Comparison of ENCODE assay signal across 8 cellular contexts in the genomic region with DNA sequence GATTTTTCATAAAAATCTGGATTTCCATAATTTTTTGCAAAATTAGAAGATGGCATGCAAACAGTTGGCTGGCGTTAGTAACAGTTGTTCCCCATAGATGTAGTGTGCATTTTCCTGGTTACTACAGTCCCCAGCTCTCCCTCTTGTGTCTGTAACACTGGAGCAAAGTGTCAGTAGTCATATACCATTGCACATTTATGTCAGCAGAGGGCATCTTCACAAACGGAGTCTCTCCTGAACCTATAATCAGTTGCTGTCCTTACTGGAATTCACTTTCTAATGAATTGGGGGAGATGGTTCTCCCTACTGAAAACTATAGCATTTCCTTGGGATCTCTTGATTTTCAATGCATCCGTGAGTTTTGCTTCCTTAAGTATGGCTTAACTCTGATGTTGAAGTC. TPM values are rescaled to one million over a fixed set of nuclear protein-coding genes. Genes with fewer than 3 reads are reported as not detected.
DNase-seq lines count a peak whose midpoint lies in the region; ATAC-seq and TF ChIP-seq lines count a peak whose summit lies in the region.

No MANE protein-coding gene starts in this region.

- H2BK20ac ChIP-seq in IMR-90 (ENCODE audit: low read depth, low read length): no peak overlapping the region

- in situ Hi-C loops in IMR-90 (cut with MboI; ENCODE audit: low sequenced_read_pairs): no loop called here

- H2AK9ac ChIP-seq in IMR-90 (replicated peaks; ENCODE audit: low read depth, low read length, poor library complexity): no peak overlapping the region

- H3K4ac ChIP-seq in IMR-90 (ENCODE audit: low read depth, low read length): no peak overlapping the region

- CTCF ChIA-PET in AG04450 (lab: Charles Lee): no interaction called here
- CTCF ChIA-PET in IMR-90 (lab: Yijun Ruan, JAX): no interaction called here

- no peaks in the 10 kb centered on the region for H3K4me1 ChIP-seq in IMR-90 (ENCODE audit: control insufficient read depth, insufficient read depth, low read length)

- H3K18ac ChIP-seq in IMR-90 (ENCODE audit: low read depth, low read length): no peak overlapping the region

- POLR2A ChIA-PET in AG04450 (lab: Yijun Ruan, JAX): no interaction called here
- POLR2A ChIA-PET in IMR-90 (lab: Charles Lee; ENCODE audit: unreplicated experiment): no interaction called here

- DNase-seq in AG04450 (ENCODE audit: low read depth, low spot score) (no peak), IMR-90 (peak; percentile 7), mucosa of gallbladder (ENCODE audit: low spot score) (peak; percentile 12), DMS153 (lab: John Stamatoyannopoulos, UW) (no peak)
- DNase-seq in central memory CD4-positive, alpha-beta T cell: peak; percentile 17
- DNase-seq in stimulated activated CD4-positive, alpha-beta T cell treated with anti-CD3 and anti-CD28 coated beads, Interleukin-4, amount 100 ng/mL, for 1 hour: no peak

- TF ChIP-seq RAD21 in IMR-90 (IDR thresholded peaks at IDR 0.05; ENCODE audit: low read length): no peak

- no peak overlapping the region for H2BK15ac ChIP-seq in IMR-90 (ENCODE audit: low read depth, low read length)

- H2AK5ac ChIP-seq in IMR-90 (ENCODE audit: low read depth, low read length): no peak overlapping the region

- H3K56ac ChIP-seq in IMR-90 (ENCODE audit: extremely low read depth, insufficient read depth, low read length): no peak overlapping the region

- H3K4me3 ChIP-seq in AG04450 (ENCODE audit: low read depth, low read length) (no peak overlapping the region), IMR-90 (ENCODE audit: insufficient read depth, low read depth, low read length) (no peak overlapping the region)

- no peak overlapping the region for H4K8ac ChIP-seq in IMR-90 (ENCODE audit: low read depth in 2 of 2, low read length in 2 of 2)

- dilution Hi-C loops in IMR-90 (cut with HindIII; ENCODE audit: low sequenced_read_pairs, unreplicated experiment): no loop called here

- H2BK120ac ChIP-seq in IMR-90 (ENCODE audit: low read depth, low read length): no peak overlapping the region

- H3K14ac ChIP-seq in IMR-90 (replicated peaks; ENCODE audit: low read depth, low read length): no peak overlapping the region

- TF ChIP-seq CTCF in AG04450 (IDR thresholded peaks at IDR 0.05; ENCODE audit: low read depth, low read length): peak; percentile 25
- TF ChIP-seq CTCF in IMR-90 (conservative IDR thresholded peaks at IDR 0.05; ENCODE audit: low read depth, low read length): 0 out of 2 replicates have a peak, but pooled peaks have one; percentile 18

- H4K20me1 ChIP-seq in IMR-90 (ENCODE audit: insufficient read depth, low read length): no peaks in the 10 kb centered on the region

- no peak overlapping the region for H3K23ac ChIP-seq in IMR-90 (ENCODE audit: low read depth, low read length)

- no peak overlapping the region for H3K4me2 ChIP-seq in IMR-90 (ENCODE audit: low read depth, low read length)

- H4K5ac ChIP-seq in IMR-90 (ENCODE audit: low read depth, low read length): no peak overlapping the region

- H3K9me3 ChIP-seq in AG04450 (ENCODE audit: control insufficient read depth, insufficient read depth, low read length) (no peaks in the 10 kb centered on the region), IMR-90 (ENCODE audit: control insufficient read depth, insufficient read depth, low read length) (no peaks in the 10 kb centered on the region)

- H3K9me1 ChIP-seq in IMR-90 (ENCODE audit: insufficient read depth, low read length): no peaks in the 10 kb centered on the region

- no peak overlapping the region for H4K91ac ChIP-seq in IMR-90 (ENCODE audit: insufficient read depth, low read depth, low read length)

- BruUV-seq in IMR-90 (replicated peaks; lab: Mats Ljungman, UMichigan): no TSS peak

- WGBS in IMR-90 (ENCODE audit: extremely low coverage in 2 of 2, insufficient read length in 1 of 2), 2 experiments: no CpG with 5 or more reads among the region's 3 CpGs

- no peak overlapping the region for H2BK5ac ChIP-seq in IMR-90 (ENCODE audit: low read depth, low read length, poor library complexity, severe bottlenecking)

- H3K79me1 ChIP-seq in IMR-90 (ENCODE audit: low read depth in 1 of 2, low read length in 2 of 2): no peaks in the 10 kb centered on the region

- no peaks in the 10 kb centered on the region for H3K36me3 ChIP-seq in IMR-90 (ENCODE audit: control insufficient read depth, insufficient read depth, low read length)

- H3K27ac ChIP-seq in AG04450 (ENCODE audit: low read depth, low read length) (no peak overlapping the region), IMR-90 (ENCODE audit: insufficient read depth, low read length) (no peak overlapping the region)

- intact Hi-C loops in IMR-90 (cut with micrococcal nuclease): loop anchor here (5.0 kb wide), 1 partner anchor 1053 kb away; no protein-coding TSS in a partner anchor

- ATAC-seq in GM18498 (IDR thresholded peaks at IDR 0.05; ENCODE audit: unreplicated experiment): peak; percentile 73
- peak; percentile 67 for ATAC-seq in IMR-90 (ENCODE audit: low read depth)
- no peak for ATAC-seq in GM19324 (IDR thresholded peaks at IDR 0.05; ENCODE audit: low FRiP score, unreplicated experiment)

- H3K27me3 ChIP-seq in AG04450 (ENCODE audit: control insufficient read depth, insufficient read depth, low read length) (no peaks in the 10 kb centered on the region), IMR-90 (ENCODE audit: control insufficient read depth, insufficient read depth, low read length) (no peaks in the 10 kb centered on the region)

- H3K9ac ChIP-seq in IMR-90 (ENCODE audit: low read depth, low read length): no peak overlapping the region

- TF ChIP-seq POLR2A in IMR-90 (IDR thresholded peaks at IDR 0.05; ENCODE audit: low read depth, low read length): no peak

- no peak overlapping the region for H2AFZ ChIP-seq in IMR-90 (replicated peaks; ENCODE audit: low read length, poor library complexity)

TF ChIP-seq in IMR-90, 13 proteins besides CTCF, POLR2A, EP300 and RAD21:
- TF ChIP-seq, protein P1, sequence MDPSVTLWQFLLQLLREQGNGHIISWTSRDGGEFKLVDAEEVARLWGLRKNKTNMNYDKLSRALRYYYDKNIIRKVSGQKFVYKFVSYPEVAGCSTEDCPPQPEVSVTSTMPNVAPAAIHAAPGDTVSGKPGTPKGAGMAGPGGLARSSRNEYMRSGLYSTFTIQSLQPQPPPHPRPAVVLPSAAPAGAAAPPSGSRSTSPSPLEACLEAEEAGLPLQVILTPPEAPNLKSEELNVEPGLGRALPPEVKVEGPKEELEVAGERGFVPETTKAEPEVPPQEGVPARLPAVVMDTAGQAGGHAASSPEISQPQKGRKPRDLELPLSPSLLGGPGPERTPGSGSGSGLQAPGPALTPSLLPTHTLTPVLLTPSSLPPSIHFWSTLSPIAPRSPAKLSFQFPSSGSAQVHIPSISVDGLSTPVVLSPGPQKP (IDR thresholded peaks at IDR 0.05; ENCODE audit: borderline replicate concordance, low read depth, low read length): no peak
- no peak for TF ChIP-seq NFE2L2 (IDR thresholded peaks at IDR 0.05; ENCODE audit: low read depth, low read length)
- no peak for TF ChIP-seq RFX5 (IDR thresholded peaks at IDR 0.05; ENCODE audit: low read depth, low read length)
- no peak for TF ChIP-seq SMC3 (IDR thresholded peaks at IDR 0.05; ENCODE audit: low read depth, low read length)
- no peak for TF ChIP-seq BHLHE40 (IDR thresholded peaks at IDR 0.05; ENCODE audit: low read depth, low read length)
- TF ChIP-seq MXI1 (IDR thresholded peaks at IDR 0.05; ENCODE audit: borderline replicate concordance, low read depth, low read length): no peak

RNA-seq across cellular contexts. Expression of a gene that starts 44.7 kb away (rescaled TPM):
- polyA plus RNA-seq in AG04450 (2011; rRNA removed): 31.3 and 34.7 TPM in 2 replicates
- 6.5 and 7.0 TPM in 2 replicates for polyA minus RNA-seq in AG04450 (2011; rRNA and poly(A)+ RNA removed)
- total RNA-seq in IMR-90 (2012; rRNA removed): 8.1 and 9.4 TPM in 2 replicates
- 14.5 and 19.5 TPM in 2 replicates for polyA plus RNA-seq in IMR-90 (2012; rRNA removed)
- 17.0 and 23.4 TPM in 2 replicates for polyA plus RNA-seq in IMR-90 (2012; cell fraction: cytosol; rRNA removed)
- 4.4 and 5.5 TPM in 2 replicates for polyA plus RNA-seq in IMR-90 (2012; cell fraction: nucleus; rRNA removed; ENCODE audit: low replicate concordance)
- total RNA-seq in mucosa of gallbladder: 48.5 TPM

Comparison
In these comparisons a context has a peak if more than half of its experiments do, and no peak if none do; other contexts are left out.
1. DNase-seq: peak in IMR-90 (single experiment), central memory CD4-positive, alpha-beta T cell (single experiment) and mucosa of gallbladder (single experiment); none in AG04450 (single experiment), stimulated activated CD4-positive, alpha-beta T cell treated with anti-CD3 and anti-CD28 coated beads, Interleukin-4, amount 100 ng/mL, for 1 hour (single experiment) and DMS153 (single experiment).